In the genomic region with DNA sequence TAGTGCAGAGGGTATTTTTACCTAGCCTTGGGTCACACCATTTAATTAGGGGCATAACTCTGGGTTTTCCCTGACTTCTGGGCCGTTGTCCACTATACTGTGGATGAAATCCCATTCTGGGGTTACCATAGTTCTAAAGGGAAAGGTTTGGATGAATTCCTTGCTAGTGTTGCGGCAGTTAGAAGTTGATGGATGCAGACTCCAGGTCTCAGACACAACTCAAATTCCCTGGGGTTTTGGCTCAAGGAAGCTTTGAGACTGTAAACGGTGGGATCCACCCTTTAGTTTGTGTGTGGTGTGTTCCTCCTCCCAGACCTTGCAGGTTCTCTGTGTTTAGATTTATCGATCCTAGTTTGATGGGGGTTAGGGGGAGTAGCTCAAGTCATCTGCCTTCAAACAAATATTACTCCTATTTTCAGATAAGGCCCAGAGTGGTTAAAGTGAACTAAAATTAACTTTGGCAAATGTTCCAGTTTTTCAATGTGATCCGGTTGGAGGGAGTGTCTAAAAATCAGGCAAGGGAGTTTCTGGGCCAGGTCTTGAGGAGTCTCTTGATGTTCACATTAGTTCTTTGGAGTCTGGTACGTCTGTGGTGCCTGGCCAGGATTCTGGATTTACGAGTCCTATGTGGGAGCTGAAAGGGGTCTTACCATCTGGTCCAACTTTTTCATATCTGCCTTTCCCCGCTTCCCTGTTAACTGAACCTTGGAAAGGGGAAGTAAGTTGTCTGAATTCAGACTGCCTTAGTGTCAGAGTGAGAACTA, we compare ENCODE assay signal across 8 cellular contexts. TPM values are rescaled to one million over a fixed set of nuclear protein-coding genes. Genes with fewer than 3 reads are reported as not detected.
DNase-seq lines count a peak whose midpoint lies in the region; ATAC-seq and TF ChIP-seq lines count a peak whose summit lies in the region.

No MANE protein-coding gene starts in this region.

- H3K27ac Mint-ChIP-seq in stimulated activated naive B cell treated with anti-CD40 and anti-IgM and Interleukin-4, amounts not matched to agents 10 μg/mL and 1 μg/mL and 100 μg/mL, for 72 hours: peak overlapping the region; percentile 63

- H3K9me3 Mint-ChIP-seq in stimulated activated naive B cell treated with anti-CD40 and anti-IgM and Interleukin-4, amounts not matched to agents 10 μg/mL and 1 μg/mL and 100 μg/mL, for 72 hours: peaks cover 0 to 6% of the 10 kb centered on the region in 2 donors

- ATAC-seq in heart left ventricle (no peak), GM19452 (IDR thresholded peaks at IDR 0.05; ENCODE audit: unreplicated experiment) (no peak), GM19023 (IDR thresholded peaks at IDR 0.05; ENCODE audit: unreplicated experiment) (no peak)
- no peak for ATAC-seq in stimulated activated naive B cell treated with anti-CD40 and anti-IgM and Interleukin-4, amounts not matched to agents 10 μg/mL and 1 μg/mL and 100 μg/mL, for 72 hours (replicated peaks)

- intact Hi-C loops in heart left ventricle (cut with DNase I): loop anchor here in 9 of 10 donors (2.0 to 10.0 kb wide), 10 partner anchors 42 to 310 kb away; partner anchors contain the start of genes CHMP4B (in 1 of the 9) and E2F1 (in 1 of the 9)
- intact Hi-C loops in cardiac septum (cut with DNase I): loop anchor here (2.0 to 10.0 kb wide), 3 partner anchors 48 to 310 kb away; partner anchors contain the start of gene E2F1

- peaks cover 48 to 74% of the 10 kb centered on the region in 2 donors for H3K4me1 Mint-ChIP-seq in stimulated activated naive B cell treated with anti-CD40 and anti-IgM and Interleukin-4, amounts not matched to agents 10 μg/mL and 1 μg/mL and 100 μg/mL, for 72 hours

- H3K36me3 Mint-ChIP-seq in stimulated activated naive B cell treated with anti-CD40 and anti-IgM and Interleukin-4, amounts not matched to agents 10 μg/mL and 1 μg/mL and 100 μg/mL, for 72 hours: peaks cover 21 to 24% of the 10 kb centered on the region in 2 donors

- peak overlapping the region in 9 of 12 donors; percentile 97 to 99 (median 99) for H3K27ac ChIP-seq in heart left ventricle

- no peaks in the 10 kb centered on the region for H3K36me3 ChIP-seq in heart left ventricle

- H3K27me3 ChIP-seq in heart left ventricle: no peaks in the 10 kb centered on the region

- no peak for TF ChIP-seq POLR2A in heart left ventricle (IDR thresholded peaks at IDR 0.05)

- H3K4me1 ChIP-seq in heart left ventricle: peaks cover 0 to 78% (median 58%) of the 10 kb centered on the region in 12 donors

- DNase-seq in heart left ventricle (no peak), cardiac septum (ENCODE audit: low spot score) (no peak), iPS-NIHi7 (ENCODE audit: extremely low spot score) (no peak)
- no peak for DNase-seq in stimulated activated naive B cell treated with anti-CD40 and anti-IgM and Interleukin-4, amounts not matched to agents 10 μg/mL and 1 μg/mL and 100 μg/mL, for 72 hours

- peak overlapping the region; percentile 74 to 98 (median 90) for H3K4me3 ChIP-seq in heart left ventricle
- peak overlapping the region; percentile 82 for H3K4me3 ChIP-seq in WI38 (ENCODE audit: low read depth, low read length)
- peak overlapping the region; percentile 84 for H3K4me3 ChIP-seq in iPS-11a (ENCODE audit: low read depth, low read length)

- TF ChIP-seq CTCF in heart left ventricle (IDR thresholded peaks at IDR 0.05) (no peak), WI38 (IDR thresholded peaks at IDR 0.05; ENCODE audit: low read depth, low read length) (no peak)

- peak overlapping the region; percentile 85 to 94 for H3K4me3 Mint-ChIP-seq in stimulated activated naive B cell treated with anti-CD40 and anti-IgM and Interleukin-4, amounts not matched to agents 10 μg/mL and 1 μg/mL and 100 μg/mL, for 72 hours

- H3K27me3 Mint-ChIP-seq in stimulated activated naive B cell treated with anti-CD40 and anti-IgM and Interleukin-4, amounts not matched to agents 10 μg/mL and 1 μg/mL and 100 μg/mL, for 72 hours: no peaks in the 10 kb centered on the region

- WGBS in heart left ventricle, 4 donors: 11 to 13% (median 12%) methylated on average over 8 of the region's 8 CpGs

- H3K9me3 ChIP-seq in heart left ventricle: no peaks in the 10 kb centered on the region

RNA-seq across cellular contexts. Expression of gene RALY, which starts 1.5 kb away (rescaled TPM):
- total RNA-seq in heart left ventricle: 100 to 1,000 TPM in 7 of 9 donors, 10 to 100 TPM in 2; 99.2 to 148 (median 106) TPM
- polyA plus RNA-seq in heart left ventricle: 100 to 1,000 TPM; 130 to 210 TPM
- 110 TPM for total RNA-seq in cardiac septum
